ENCODE assay signal across 9 cellular contexts in genomic region chr6:24403501-24403824, GRCh38. TPM values are rescaled to one million over a fixed set of nuclear protein-coding genes. Genes with fewer than 3 reads are reported as not detected.
DNase-seq lines count a peak whose midpoint lies in the region; ATAC-seq and TF ChIP-seq lines count a peak whose summit lies in the region.
"Had no signal": no experiment of that assay in that cellular context is flagged by ENCODE, and none has a peak within 500 bp of the region (broad histone marks: within the 10 kb centered on the region; RNA-seq: fewer than 3 reads in every experiment).

No MANE protein-coding gene starts in this region.

- peak overlapping the region; percentile 94 for H2AFZ ChIP-seq in hepatocyte

- H3K27ac Mint-ChIP-seq in stimulated activated memory B cell treated with anti-CD40 and anti-IgM and Interleukin-4, amounts not matched to agents 10 μg/mL and 1 μg/mL and 100 μg/mL, for 72 hours: peak overlapping the region; percentile 93

- H3K4me3 Mint-ChIP-seq in stimulated activated memory B cell treated with anti-CD40 and anti-IgM and Interleukin-4, amounts not matched to agents 10 μg/mL and 1 μg/mL and 100 μg/mL, for 72 hours: peak overlapping the region; percentile 96

- ATAC-seq in stimulated activated memory B cell treated with anti-CD40 and anti-IgM and Interleukin-4, amounts not matched to agents 10 μg/mL and 1 μg/mL and 100 μg/mL, for 72 hours: no peak

- peak overlapping the region; percentile 85 for H3K4me2 ChIP-seq in hepatocyte

- peaks cover under 1% of the 10 kb centered on the region for H3K36me3 Mint-ChIP-seq in stimulated activated memory B cell treated with anti-CD40 and anti-IgM and Interleukin-4, amounts not matched to agents 10 μg/mL and 1 μg/mL and 100 μg/mL, for 72 hours

- peaks cover 55% of the 10 kb centered on the region for H3K79me2 ChIP-seq in hepatocyte

- H3K27me3 Mint-ChIP-seq in stimulated activated memory B cell treated with anti-CD40 and anti-IgM and Interleukin-4, amounts not matched to agents 10 μg/mL and 1 μg/mL and 100 μg/mL, for 72 hours: peaks cover 15% of the 10 kb centered on the region

- H3K27me3 ChIP-seq in WERI-Rb-1 (ENCODE audit: insufficient read depth, low read depth, severe bottlenecking): no peaks in the 10 kb centered on the region
- no peaks in the 10 kb centered on the region for H3K27me3 ChIP-seq in hepatocyte

- H4K20me1 ChIP-seq in hepatocyte (ENCODE audit: insufficient read depth, poor library complexity, severe bottlenecking): peaks cover 14% of the 10 kb centered on the region

- TF ChIP-seq CTCF in WERI-Rb-1 (IDR thresholded peaks at IDR 0.05; ENCODE audit: low read depth, low read length) (no peak), hepatocyte (IDR thresholded peaks at IDR 0.05; ENCODE audit: poor library complexity) (no peak), GM20000 (IDR thresholded peaks at IDR 0.05; ENCODE audit: extremely low read depth, missing control alignments) (no peak), GM10248 (IDR thresholded peaks at IDR 0.05; ENCODE audit: control extremely low read depth, extremely low read depth, low read depth, missing control alignments) (no peak)

- DNase-seq in NCI-H2171 treated with DMSO at 0.1 percent for 48 hours (lab: John Stamatoyannopoulos, UW) (peak; percentile 29), NCI-H2171 (lab: John Stamatoyannopoulos, UW) (no peak), WERI-Rb-1 (no peak), hepatocyte (ENCODE audit: low spot score) (no peak), GM20000 (ENCODE audit: low spot score) (no peak), GM10248 (ENCODE audit: extremely low spot score) (no peak), NCI-H1092 (lab: John Stamatoyannopoulos, UW) (no peak)

- H3K4me1 Mint-ChIP-seq in stimulated activated memory B cell treated with anti-CD40 and anti-IgM and Interleukin-4, amounts not matched to agents 10 μg/mL and 1 μg/mL and 100 μg/mL, for 72 hours: peaks cover 21% of the 10 kb centered on the region

- peaks cover 23% of the 10 kb centered on the region for H3K4me1 ChIP-seq in hepatocyte (ENCODE audit: insufficient read depth)

- CTCF ChIA-PET in GM10248 (lab: Yijun Ruan, JAX): interaction anchor here (1.0 to 1.8 kb wide), 3 partner anchors 15 to 120 kb away, joined by 3 to 5 read pairs (median 4); no protein-coding TSS in a partner anchor

- no peaks in the 10 kb centered on the region for H3K9me3 ChIP-seq in WERI-Rb-1 (ENCODE audit: severe bottlenecking)
- H3K9me3 ChIP-seq in hepatocyte (ENCODE audit: low read depth): no peaks in the 10 kb centered on the region

- H3K4me3 ChIP-seq in WERI-Rb-1 (ENCODE audit: low read depth, low read length): peak overlapping the region; percentile 67
- peak overlapping the region; percentile 38 for H3K4me3 ChIP-seq in hepatocyte

- no peaks in the 10 kb centered on the region for H3K9me3 Mint-ChIP-seq in stimulated activated memory B cell treated with anti-CD40 and anti-IgM and Interleukin-4, amounts not matched to agents 10 μg/mL and 1 μg/mL and 100 μg/mL, for 72 hours

- POLR2A ChIA-PET in GM10248 (lab: Yijun Ruan, JAX): no interaction called here

- peak overlapping the region; percentile 86 for H3K27ac ChIP-seq in WERI-Rb-1
- no peak overlapping the region for H3K27ac ChIP-seq in hepatocyte

- H3K9me2 ChIP-seq in hepatocyte (replicated peaks; ENCODE audit: insufficient read depth): no peaks in the 10 kb centered on the region

- H3K36me3 ChIP-seq in WERI-Rb-1 (peaks cover 47% of the 10 kb centered on the region), hepatocyte (replicated peaks; ENCODE audit: insufficient read depth, low read depth) (no peaks in the 10 kb centered on the region)

- WGBS in hepatocyte (ENCODE audit: low lambda C conversion rate, missing lambda C conversion rate): 2% methylated on average over 12 of the region's 12 CpGs

RNA-seq across cellular contexts. Expression of gene MRS2, which starts 0.7 kb away (rescaled TPM):
- 33.7 and 34.1 TPM in 2 replicates for total RNA-seq in hepatocyte
- 21.9 and 29.0 TPM in 2 replicates for polyA plus RNA-seq in hepatocyte

RNA-seq across cellular contexts. Expression of gene DCDC2, which starts 45.6 kb away (rescaled TPM):
- 4.7 and 5.0 TPM in 2 replicates for total RNA-seq in hepatocyte
- polyA plus RNA-seq in hepatocyte: 2.7 and 3.8 TPM in 2 replicates
- total RNA-seq: RPMI7951 had no signal
